ENCODE assay signal across 25 cellular contexts in genomic region chr21:43882952-43883492, GRCh38. TPM values are rescaled to one million over a fixed set of nuclear protein-coding genes. Genes with fewer than 3 reads are reported as not detected.
A peak's percentile ranks its signal among the peaks of the same experiment; 100 is the strongest.
DNase-seq lines count a peak whose midpoint lies in the region; ATAC-seq and TF ChIP-seq lines count a peak whose summit lies in the region.
"Had no signal": no experiment of that assay in that cellular context is flagged by ENCODE, and none has a peak within 500 bp of the region (broad histone marks: within the 10 kb centered on the region; RNA-seq: fewer than 3 reads in every experiment).

No MANE protein-coding gene starts in this region.

- TF ChIP-seq EP300 in gastroesophageal sphincter (IDR thresholded peaks at IDR 0.05) = no peak

- no peaks in the 10 kb centered on the region for H3K27me3 Mint-ChIP-seq in activated T-helper 1 cell treated with anti-CD3 and anti-CD28 coated beads, Interleukin-12 subunit alpha, Interleukin-12 subunit beta, Interleukin-2, Interleukin-4 antibody, amounts not matched to agents 30 ng/mL and 10 ng/mL and 1 ng/mL, durations not matched to agents 14 hours and 24 hours and 36 hours (ENCODE audit: insufficient read depth)
- H3K27me3 Mint-ChIP-seq in mesothelial cell of epicardium (ENCODE audit: low read depth) = no peaks in the 10 kb centered on the region
- H3K27me3 Mint-ChIP-seq: activated B cell treated with CpG ODN at 0.5 μM for 24 hours; activated naive CD8-positive, alpha-beta T cell treated with anti-CD3 and anti-CD28 coated beads, Interleukin-2, amount 50 U/mL, for 24 hours; naive B cell had no signal

- intact Hi-C loops in left ventricle myocardium inferior (cut with micrococcal nuclease) (no loop called here), Right ventricle myocardium inferior (cut with DNase I) (no loop called here), upper lobe of right lung (cut with DNase I) (no loop called here), left lung (cut with DNase I) (no loop called here)
- intact Hi-C loops in activated T-helper 1 cell treated with anti-CD3 and anti-CD28 coated beads, Interleukin-12 subunit alpha, Interleukin-12 subunit beta, Interleukin-2, Interleukin-4 antibody, amounts not matched to agents 30 ng/mL and 10 ng/mL and 1 ng/mL, durations not matched to agents 14 hours and 24 hours and 36 hours (cut with micrococcal nuclease) = no loop called here

- H3K27ac Mint-ChIP-seq in activated T-helper 1 cell treated with anti-CD3 and anti-CD28 coated beads, Interleukin-12 subunit alpha, Interleukin-12 subunit beta, Interleukin-2, Interleukin-4 antibody, amounts not matched to agents 30 ng/mL and 10 ng/mL and 1 ng/mL, durations not matched to agents 14 hours and 24 hours and 36 hours = peak overlapping the region; percentile 11
- H3K27ac Mint-ChIP-seq in mesothelial cell of epicardium = peak overlapping the region; percentile 22
- H3K27ac Mint-ChIP-seq: activated B cell treated with CpG ODN at 0.5 μM for 24 hours had no signal

- no peak for TF ChIP-seq CTCF in left ventricle myocardium inferior (IDR thresholded peaks at IDR 0.05; ENCODE audit: borderline replicate concordance)
- TF ChIP-seq CTCF in mesothelial cell of epicardium (IDR thresholded peaks at IDR 0.05; ENCODE audit: unreplicated experiment) = no peak
- no peak for TF ChIP-seq CTCF in upper lobe of right lung (IDR thresholded peaks at IDR 0.05)
- no peak for TF ChIP-seq CTCF in gastroesophageal sphincter (IDR thresholded peaks at IDR 0.05)
- no peak for TF ChIP-seq CTCF in left lung (IDR thresholded peaks at IDR 0.05)

- ATAC-seq in Right ventricle myocardium inferior = no peak
- no peak for ATAC-seq in upper lobe of right lung
- no peak for ATAC-seq in gastroesophageal sphincter
- no peak for ATAC-seq in left lung
- ATAC-seq: heart right ventricle, SK-N-SH treated with all-trans-retinoic acid at 6 μM for 48 hours had no signal

- H3K4me1 Mint-ChIP-seq in activated T-helper 1 cell treated with anti-CD3 and anti-CD28 coated beads, Interleukin-12 subunit alpha, Interleukin-12 subunit beta, Interleukin-2, Interleukin-4 antibody, amounts not matched to agents 30 ng/mL and 10 ng/mL and 1 ng/mL, durations not matched to agents 14 hours and 24 hours and 36 hours (ENCODE audit: low read depth) = peaks cover 57% of the 10 kb centered on the region
- H3K4me1 Mint-ChIP-seq in mesothelial cell of epicardium = peaks cover 11% of the 10 kb centered on the region

- WGBS in gastroesophageal sphincter (ENCODE audit: low coverage in 1 of 2), 2 donors = 95 to 100% methylated on average over 4 to 10 of the region's 11 CpGs

- H3K4me3 Mint-ChIP-seq in activated T-helper 1 cell treated with anti-CD3 and anti-CD28 coated beads, Interleukin-12 subunit alpha, Interleukin-12 subunit beta, Interleukin-2, Interleukin-4 antibody, amounts not matched to agents 30 ng/mL and 10 ng/mL and 1 ng/mL, durations not matched to agents 14 hours and 24 hours and 36 hours = no peak overlapping the region
- H3K4me3 Mint-ChIP-seq in mesothelial cell of epicardium = no peak overlapping the region
- H3K4me3 Mint-ChIP-seq: activated B cell treated with CpG ODN at 0.5 μM for 24 hours; activated naive CD8-positive, alpha-beta T cell treated with anti-CD3 and anti-CD28 coated beads, Interleukin-2, amount 50 U/mL, for 24 hours had no signal

- H3K9me3 Mint-ChIP-seq in activated T-helper 1 cell treated with anti-CD3 and anti-CD28 coated beads, Interleukin-12 subunit alpha, Interleukin-12 subunit beta, Interleukin-2, Interleukin-4 antibody, amounts not matched to agents 30 ng/mL and 10 ng/mL and 1 ng/mL, durations not matched to agents 14 hours and 24 hours and 36 hours = no peaks in the 10 kb centered on the region
- no peaks in the 10 kb centered on the region for H3K9me3 Mint-ChIP-seq in mesothelial cell of epicardium
- H3K9me3 Mint-ChIP-seq: activated B cell treated with CpG ODN at 0.5 μM for 24 hours; activated naive CD8-positive, alpha-beta T cell treated with anti-CD3 and anti-CD28 coated beads, Interleukin-2, amount 50 U/mL, for 24 hours; naive B cell had no signal

- peaks cover 9% of the 10 kb centered on the region for H3K36me3 Mint-ChIP-seq in activated T-helper 1 cell treated with anti-CD3 and anti-CD28 coated beads, Interleukin-12 subunit alpha, Interleukin-12 subunit beta, Interleukin-2, Interleukin-4 antibody, amounts not matched to agents 30 ng/mL and 10 ng/mL and 1 ng/mL, durations not matched to agents 14 hours and 24 hours and 36 hours (ENCODE audit: low read depth)
- peaks cover 4% of the 10 kb centered on the region for H3K36me3 Mint-ChIP-seq in mesothelial cell of epicardium

- H3K27ac ChIP-seq in left ventricle myocardium inferior (replicated peaks) (peak overlapping the region; percentile 59), upper lobe of right lung (no peak overlapping the region), gastroesophageal sphincter (no peak overlapping the region), left lung (peak overlapping the region in 1 of 2 donors; percentile 26)

- no peak for TF ChIP-seq POLR2A in gastroesophageal sphincter (IDR thresholded peaks at IDR 0.05)

- H3K27me3 ChIP-seq in left ventricle myocardium inferior (ENCODE audit: low read depth) = no peaks in the 10 kb centered on the region
- no peaks in the 10 kb centered on the region for H3K27me3 ChIP-seq in upper lobe of right lung
- H3K27me3 ChIP-seq in gastroesophageal sphincter = no peaks in the 10 kb centered on the region
- no peaks in the 10 kb centered on the region for H3K27me3 ChIP-seq in left lung
- H3K27me3 ChIP-seq: heart right ventricle, testis had no signal

- DNase-seq in left ventricle myocardium inferior = no peak
- DNase-seq in Right ventricle myocardium inferior (ENCODE audit: missing footprints) = no peak
- DNase-seq in activated T-helper 1 cell treated with anti-CD3 and anti-CD28 coated beads, Interleukin-12 subunit alpha, Interleukin-12 subunit beta, Interleukin-2, Interleukin-4 antibody, amounts not matched to agents 30 ng/mL and 10 ng/mL and 1 ng/mL, durations not matched to agents 14 hours and 24 hours and 36 hours (ENCODE audit: low spot score) = no peak
- no peak for DNase-seq in mesothelial cell of epicardium (ENCODE audit: low spot score in 2 of 2, unreplicated experiment in 2 of 2)
- peak; percentile 54 for DNase-seq in upper lobe of right lung
- DNase-seq in left lung = no peak
- DNase-seq: activated B cell treated with CpG ODN at 0.5 μM for 24 hours; activated CD8-positive, alpha-beta memory T cell treated with anti-CD3 and anti-CD28 coated beads for 24 hours; activated naive CD8-positive, alpha-beta T cell treated with anti-CD3 and anti-CD28 coated beads, Interleukin-2, amount 50 U/mL, for 24 hours; C1 segment of cervical spinal cord; effector CD4-positive, alpha-beta T cell; foreskin fibroblast; heart right ventricle; IMR-90; mesenchymal stem cell; naive B cell; NCI-H1105; NCI-H2029 treated with DMSO at 0.1 percent for 48 hours; NCI-H226; NCI-H774; stimulated activated CD4-positive, alpha-beta T cell treated with anti-CD3 and anti-CD28 coated beads, Interleukin-2, amount 100 ng/mL, for 24 hours; testis had no signal

- H3K36me3 ChIP-seq in left ventricle myocardium inferior = peaks cover 4% of the 10 kb centered on the region
- peaks cover 5% of the 10 kb centered on the region for H3K36me3 ChIP-seq in upper lobe of right lung
- H3K36me3 ChIP-seq in gastroesophageal sphincter = peaks cover 0 to 12% of the 10 kb centered on the region in 2 donors
- no peaks in the 10 kb centered on the region for H3K36me3 ChIP-seq in left lung

- no peak overlapping the region for H3K4me3 ChIP-seq in left ventricle myocardium inferior
- H3K4me3 ChIP-seq in upper lobe of right lung = no peak overlapping the region
- no peak overlapping the region for H3K4me3 ChIP-seq in gastroesophageal sphincter
- no peak overlapping the region for H3K4me3 ChIP-seq in left lung
- H3K4me3 ChIP-seq: heart right ventricle, skin epidermis, testis had no signal

- H3K4me1 ChIP-seq in left ventricle myocardium inferior (peaks cover 76% of the 10 kb centered on the region), upper lobe of right lung (peaks cover 20% of the 10 kb centered on the region), gastroesophageal sphincter (peaks cover 0 to 77% (median 16%) of the 10 kb centered on the region in 3 donors), left lung (peaks cover 10 to 51% of the 10 kb centered on the region in 2 donors)

- H3K9me3 ChIP-seq in left ventricle myocardium inferior (replicated peaks) (no peaks in the 10 kb centered on the region), upper lobe of right lung (no peaks in the 10 kb centered on the region), gastroesophageal sphincter (no peaks in the 10 kb centered on the region), left lung (no peaks in the 10 kb centered on the region)
- H3K9me3 ChIP-seq: heart right ventricle, testis had no signal

RNA-seq across cellular contexts. Expression of gene AGPAT3, which starts 18.0 kb away (rescaled TPM):
- total RNA-seq in left ventricle myocardium inferior (79.6 TPM), Right ventricle myocardium inferior (93.4 TPM), mesothelial cell of epicardium (69.6 to 71.0 TPM (median 71.0 TPM) in 3 replicates), upper lobe of right lung (86.0 TPM), gastroesophageal sphincter (10 to 100 TPM; 27.1 to 46.9 (median 32.2) TPM), left lung (100 to 1,000 TPM; 106 to 111 TPM)
- total RNA-seq in activated T-helper 1 cell treated with anti-CD3 and anti-CD28 coated beads, Interleukin-12 subunit alpha, Interleukin-12 subunit beta, Interleukin-2, Interleukin-4 antibody, amounts not matched to agents 30 ng/mL and 10 ng/mL and 1 ng/mL, durations not matched to agents 14 hours and 24 hours and 36 hours = 127 and 132 TPM in 2 replicates
